8 cellular contexts compared by ENCODE assay signal in the genomic region with DNA sequence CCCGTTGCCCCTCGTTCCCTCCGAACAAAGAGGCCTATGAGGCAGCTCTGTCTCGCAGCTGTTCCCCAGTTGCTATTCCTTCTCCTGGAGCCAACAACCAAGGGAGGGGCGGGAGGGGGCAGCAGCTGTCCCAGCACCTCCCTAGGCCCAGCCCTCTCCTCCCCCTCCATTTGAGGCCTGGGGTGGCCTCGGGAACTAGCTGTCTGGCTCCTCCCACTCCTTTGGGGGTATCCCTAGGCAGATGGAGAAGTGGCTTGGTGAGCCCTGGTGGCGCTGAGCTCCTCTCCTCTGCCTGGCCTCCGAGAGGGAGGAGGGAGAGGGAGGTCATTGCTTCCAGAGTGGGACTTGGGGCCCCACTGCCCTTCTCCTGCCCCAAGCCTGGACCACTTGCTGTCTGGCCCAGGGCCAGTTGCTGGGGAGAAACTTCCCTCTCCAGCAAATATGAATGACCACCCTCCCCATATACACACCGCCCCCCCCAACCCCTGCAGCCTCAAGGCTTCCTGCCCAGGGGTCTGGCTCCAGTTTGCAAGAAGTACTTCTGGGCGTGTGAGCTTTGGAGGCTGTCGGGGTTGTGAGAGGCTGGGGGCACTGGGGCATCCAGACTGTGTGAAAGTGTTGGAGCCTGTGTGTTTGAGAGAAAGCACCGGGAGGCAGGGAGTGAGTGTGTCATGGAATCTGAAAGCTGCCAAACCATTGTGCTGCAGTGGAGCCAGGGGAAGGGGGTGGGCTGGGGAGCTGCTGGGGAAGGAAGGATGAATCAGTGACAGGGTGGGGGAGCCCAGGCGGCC. TPM values are rescaled to one million over a fixed set of nuclear protein-coding genes. Genes with fewer than 3 reads are reported as not detected.
A peak's percentile ranks its signal among the peaks of the same experiment; 100 is the strongest.
DNase-seq lines count a peak whose midpoint lies in the region; ATAC-seq and TF ChIP-seq lines count a peak whose summit lies in the region.

No MANE protein-coding gene starts in this region.

- peaks cover 42% of the 10 kb centered on the region for H3K4me1 Mint-ChIP-seq in nephron
- H3K4me1 Mint-ChIP-seq in stimulated activated effector memory CD8-positive, alpha-beta T cell treated with anti-CD3 and anti-CD28 coated beads, Interleukin-12 subunit alpha, Interleukin-12 subunit beta, amount 100 ng/mL, for 72 hours = peaks cover 21% of the 10 kb centered on the region

- no peak for TF ChIP-seq POLR2A in esophagus squamous epithelium (IDR thresholded peaks at IDR 0.05)

- H3K9me3 ChIP-seq in esophagus squamous epithelium = no peaks in the 10 kb centered on the region

- peaks cover 12% of the 10 kb centered on the region for H3K36me3 Mint-ChIP-seq in nephron (ENCODE audit: low read depth)
- no peaks in the 10 kb centered on the region for H3K36me3 Mint-ChIP-seq in stimulated activated effector memory CD8-positive, alpha-beta T cell treated with anti-CD3 and anti-CD28 coated beads, Interleukin-12 subunit alpha, Interleukin-12 subunit beta, amount 100 ng/mL, for 72 hours

- H3K36me3 ChIP-seq in BJ (ENCODE audit: control insufficient read depth, insufficient read depth, low read length) (peaks cover 28% of the 10 kb centered on the region), esophagus squamous epithelium (peaks cover 0 to 10% (median 0%) of the 10 kb centered on the region in 3 donors)

- CTCF ChIA-PET in BJ (lab: Yijun Ruan, JAX) = interaction anchor here (0.6 to 4.2 kb wide), 3 partner anchors 9 to 770 kb away, joined by 3 to 30 read pairs (median 9); no protein-coding TSS in a partner anchor

- H3K4me3 ChIP-seq in BJ (ENCODE audit: low read depth, low read length) = peak overlapping the region; percentile 97
- H3K4me3 ChIP-seq in esophagus squamous epithelium = peak overlapping the region in 3 of 4 donors; percentile 45 to 74 (median 55)

- no peak for DNase-seq in BJ (ENCODE audit: low read depth)
- DNase-seq in NCI-H345 (lab: John Stamatoyannopoulos, UW) = peak; percentile 53
- DNase-seq in esophagus squamous epithelium (lab: John Stamatoyannopoulos, UW) = no peak
- no peak for DNase-seq in HT-29 (ENCODE audit: low spot score)
- no peak for DNase-seq in activated CD4-positive, alpha-beta T cell treated with anti-CD3 and anti-CD28 coated beads, Interleukin-2, amount 50 U/mL, for 4 hours
- no peak for DNase-seq in stimulated activated effector memory CD8-positive, alpha-beta T cell treated with anti-CD3 and anti-CD28 coated beads, Interleukin-12 subunit alpha, Interleukin-12 subunit beta, amount 100 ng/mL, for 72 hours (ENCODE audit: low spot score in 2 of 2)

- WGBS in esophagus squamous epithelium, 2 donors = 7 to 34% methylated on average over 2 to 3 of the region's 13 CpGs

- ATAC-seq in HG03135 (IDR thresholded peaks at IDR 0.05; ENCODE audit: unreplicated experiment) = no peak
- no peak for ATAC-seq in stimulated activated effector memory CD8-positive, alpha-beta T cell treated with anti-CD3 and anti-CD28 coated beads, Interleukin-12 subunit alpha, Interleukin-12 subunit beta, amount 100 ng/mL, for 72 hours

- TF ChIP-seq CTCF in BJ (IDR thresholded peaks at IDR 0.05; ENCODE audit: insufficient read depth, low read depth, low read length) (no peak), esophagus squamous epithelium (IDR thresholded peaks at IDR 0.05) (no peak), nephron (IDR thresholded peaks at IDR 0.05; ENCODE audit: unreplicated experiment in 3 of 3) (no peak)

- peaks cover 21 to 77% (median 38%) of the 10 kb centered on the region in 3 donors for H3K4me1 ChIP-seq in esophagus squamous epithelium

- H3K27ac Mint-ChIP-seq in nephron = peak overlapping the region; percentile 77 to 98 (median 95)
- no peak overlapping the region for H3K27ac Mint-ChIP-seq in stimulated activated effector memory CD8-positive, alpha-beta T cell treated with anti-CD3 and anti-CD28 coated beads, Interleukin-12 subunit alpha, Interleukin-12 subunit beta, amount 100 ng/mL, for 72 hours

- POLR2A ChIA-PET in BJ (lab: Charles Lee) = interaction anchor here (0.6 to 2.9 kb wide), 5 partner anchors 30 to 94 kb away, joined by 3 to 12 read pairs (median 8); a partner anchor contains a TSS

- intact Hi-C loops in esophagus squamous epithelium (cut with DNase I) = no loop called here

- no peaks in the 10 kb centered on the region for H3K9me3 Mint-ChIP-seq in nephron
- no peaks in the 10 kb centered on the region for H3K9me3 Mint-ChIP-seq in stimulated activated effector memory CD8-positive, alpha-beta T cell treated with anti-CD3 and anti-CD28 coated beads, Interleukin-12 subunit alpha, Interleukin-12 subunit beta, amount 100 ng/mL, for 72 hours

- peak overlapping the region; percentile 70 to 92 (median 86) for H3K27ac ChIP-seq in esophagus squamous epithelium

- H3K27me3 ChIP-seq in BJ (ENCODE audit: control insufficient read depth, insufficient read depth, low read length) (no peaks in the 10 kb centered on the region), esophagus squamous epithelium (peaks cover 0 to 54% (median 0%) of the 10 kb centered on the region in 4 donors)

- peak overlapping the region; percentile 91 to 94 (median 92) for H3K4me3 Mint-ChIP-seq in nephron
- H3K4me3 Mint-ChIP-seq in stimulated activated effector memory CD8-positive, alpha-beta T cell treated with anti-CD3 and anti-CD28 coated beads, Interleukin-12 subunit alpha, Interleukin-12 subunit beta, amount 100 ng/mL, for 72 hours = no peak overlapping the region

- H3K27me3 Mint-ChIP-seq in nephron (ENCODE audit: low read depth) = no peaks in the 10 kb centered on the region

RNA-seq across cellular contexts. Expression of a gene that starts 3.1 kb away (rescaled TPM):
- 24.6 and 58.6 TPM in 2 replicates for polyA plus RNA-seq in BJ (2011; rRNA removed)
- polyA minus RNA-seq in BJ (2011; rRNA and poly(A)+ RNA removed) = 174 and 276 TPM in 2 replicates
- 10 to 100 TPM in 2 of 4 donors, 1 to 10 TPM in 2; 3.0 to 27.3 (median 7.5) TPM for total RNA-seq in esophagus squamous epithelium
- total RNA-seq in HT-29 (2014; rRNA removed; shearing (Covaris generic)) = 0.03 and 0.05 TPM in 2 replicates

RNA-seq across cellular contexts. Expression of a gene that starts 29.3 kb away (rescaled TPM):
- polyA plus RNA-seq in BJ (2011; rRNA removed) = 192 and 198 TPM in 2 replicates
- polyA minus RNA-seq in BJ (2011; rRNA and poly(A)+ RNA removed) = 38.3 and 44.2 TPM in 2 replicates
- total RNA-seq in esophagus squamous epithelium = 100 to 1,000 TPM; 103 to 148 (median 130) TPM
- 94.9 and 128 TPM in 2 replicates for total RNA-seq in HT-29 (2014; rRNA removed; shearing (Covaris generic))

RNA-seq across cellular contexts. Expression of a gene that starts 41.6 kb away (rescaled TPM):
- 13.1 and 13.2 TPM in 2 replicates for polyA plus RNA-seq in BJ (2011; rRNA removed)
- polyA minus RNA-seq in BJ (2011; rRNA and poly(A)+ RNA removed) = 6.9 and 12.5 TPM in 2 replicates
- total RNA-seq in esophagus squamous epithelium = 1 to 10 TPM in 2 of 4 donors, under 1 TPM in 2; 0.09 to 5.1 (median 2.2) TPM
- total RNA-seq in HT-29 (2014; rRNA removed; shearing (Covaris generic)) = not detected in 2 replicates

RNA-seq across cellular contexts. Expression of a gene that starts 57.7 kb away (rescaled TPM):
- not detected in 2 replicates for polyA plus RNA-seq in BJ (2011; rRNA removed)
- polyA minus RNA-seq in BJ (2011; rRNA and poly(A)+ RNA removed) = not detected in 2 replicates
- total RNA-seq in esophagus squamous epithelium = not detected
- not detected in 2 replicates for total RNA-seq in HT-29 (2014; rRNA removed; shearing (Covaris generic))
